In genomic region chr6:41098366-41098765, GRCh38 we compare ENCODE assay signal across 2 cellular contexts.
TF ChIP-seq lines count a peak whose summit lies in the region.

No MANE protein-coding gene starts in this region.

TF ChIP-seq in SK-N-SH, 30 proteins besides CTCF, POLR2A, EP300 and RAD21:
- TF ChIP-seq IRF3 (IDR thresholded peaks at IDR 0.05; ENCODE audit: low read depth, low read length) (no peak), NFIC (IDR thresholded peaks at IDR 0.05; ENCODE audit: borderline replicate concordance) (peak; percentile 26; the same call in 1 of the 2 replicates), FOXJ3 (CRISPR knock-in tag; IDR thresholded peaks at IDR 0.05) (no peak)

TF ChIP-seq in SK-N-SH treated with all-trans-retinoic acid at 6 μM for 48 hours, 23 proteins besides CTCF, POLR2A, EP300 and RAD21 (continued from another document):
- TF ChIP-seq, protein P1, sequence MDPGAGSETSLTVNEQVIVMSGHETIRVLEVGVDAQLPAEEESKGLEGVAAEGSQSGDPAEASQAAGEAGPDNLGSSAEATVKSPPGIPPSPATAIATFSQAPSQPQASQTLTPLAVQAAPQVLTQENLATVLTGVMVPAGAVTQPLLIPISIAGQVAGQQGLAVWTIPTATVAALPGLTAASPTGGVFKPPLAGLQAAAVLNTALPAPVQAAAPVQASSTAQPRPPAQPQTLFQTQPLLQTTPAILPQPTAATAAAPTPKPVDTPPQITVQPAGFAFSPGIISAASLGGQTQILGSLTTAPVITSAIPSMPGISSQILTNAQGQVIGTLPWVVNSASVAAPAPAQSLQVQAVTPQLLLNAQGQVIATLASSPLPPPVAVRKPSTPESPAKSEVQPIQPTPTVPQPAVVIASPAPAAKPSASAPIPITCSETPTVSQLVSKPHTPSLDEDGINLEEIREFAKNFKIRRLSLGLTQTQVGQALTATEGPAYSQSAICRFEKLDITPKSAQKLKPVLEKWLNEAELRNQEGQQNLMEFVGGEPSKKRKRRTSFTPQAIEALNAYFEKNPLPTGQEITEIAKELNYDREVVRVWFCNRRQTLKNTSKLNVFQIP (CRISPR knock-in tag; IDR thresholded peaks at IDR 0.05; ENCODE audit: borderline replicate concordance, low read depth), result no peak
- TF ChIP-seq ESRRG (CRISPR knock-in tag; IDR thresholded peaks at IDR 0.05), result no peak
